ENCODE assay signal across 8 cellular contexts in the genomic region with DNA sequence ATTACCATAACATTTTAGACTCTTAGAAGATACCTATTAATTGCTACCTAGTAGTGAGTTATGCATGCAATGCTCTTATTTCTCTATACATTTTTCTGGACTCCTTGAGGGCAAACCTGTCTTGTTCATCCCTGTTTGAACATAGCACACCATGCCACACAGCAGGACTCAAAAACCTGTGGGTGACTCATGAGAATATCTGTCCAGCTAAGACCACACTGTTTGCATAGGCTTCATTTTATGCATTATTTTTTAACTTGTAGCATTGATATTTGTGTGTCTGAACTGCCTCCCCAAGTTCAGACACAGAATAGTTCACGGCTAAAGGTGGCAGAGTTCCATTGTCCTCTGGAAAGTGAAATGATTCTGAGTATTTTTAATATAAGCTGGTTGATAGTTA. TPM values are rescaled to one million over a fixed set of nuclear protein-coding genes. Genes with fewer than 3 reads are reported as not detected.
A peak's percentile ranks its signal among the peaks of the same experiment; 100 is the strongest.
DNase-seq lines count a peak whose midpoint lies in the region; ATAC-seq and TF ChIP-seq lines count a peak whose summit lies in the region.
"Had no signal": no experiment of that assay in that cellular context is flagged by ENCODE, and none has a peak within 500 bp of the region (broad histone marks: within the 10 kb centered on the region; RNA-seq: fewer than 3 reads in every experiment).

No MANE protein-coding gene starts in this region.

- H3K9me3 ChIP-seq in adipocyte (ENCODE audit: control insufficient read depth, low read length) (no peaks in the 10 kb centered on the region), thoracic aorta (no peaks in the 10 kb centered on the region)

- no peak overlapping the region for H3K27ac Mint-ChIP-seq in activated CD4-positive, alpha-beta T cell treated with anti-CD3 and anti-CD28 coated beads, Interleukin-2, amount 10 ng/mL, durations not matched to agents 7 days and 5 days

- H3K9me3 Mint-ChIP-seq in activated CD4-positive, alpha-beta T cell treated with anti-CD3 and anti-CD28 coated beads, Interleukin-2, amount 10 ng/mL, durations not matched to agents 7 days and 5 days, result no peaks in the 10 kb centered on the region

- H3K9ac ChIP-seq in adipocyte (ENCODE audit: low read length), result peak overlapping the region; percentile 93

- TF ChIP-seq CTCF in thoracic aorta (IDR thresholded peaks at IDR 0.05), result no peak

- H3K4me3 ChIP-seq in adipocyte (ENCODE audit: low read length), result peak overlapping the region; percentile 84
- peak overlapping the region; percentile 78 for H3K4me3 ChIP-seq in thoracic aorta

- no peaks in the 10 kb centered on the region for H3K27me3 ChIP-seq in adipocyte (replicated peaks; ENCODE audit: control insufficient read depth, insufficient read depth, low read length)
- H3K27me3 ChIP-seq in thoracic aorta (replicated peaks; ENCODE audit: insufficient read depth), result no peaks in the 10 kb centered on the region

- peaks cover 68% of the 10 kb centered on the region for H3K4me1 ChIP-seq in adipocyte (ENCODE audit: control insufficient read depth, insufficient read depth, low read length)
- peaks cover 29 to 38% of the 10 kb centered on the region in 2 donors for H3K4me1 ChIP-seq in thoracic aorta (ENCODE audit: control insufficient read depth in 1 of 2, low read depth in 2 of 2)

- H3K27ac ChIP-seq in thoracic aorta, result peak overlapping the region; percentile 83 to 84

- peaks cover 10% of the 10 kb centered on the region for H3K27me3 Mint-ChIP-seq in activated CD4-positive, alpha-beta T cell treated with anti-CD3 and anti-CD28 coated beads, Interleukin-2, amount 10 ng/mL, durations not matched to agents 7 days and 5 days

- peaks cover 33% of the 10 kb centered on the region for H3K36me3 ChIP-seq in adipocyte (ENCODE audit: control insufficient read depth, insufficient read depth, low read length, severe bottlenecking)
- peaks cover 34% of the 10 kb centered on the region for H3K36me3 ChIP-seq in thoracic aorta

- no peak overlapping the region for H3K4me3 Mint-ChIP-seq in activated CD4-positive, alpha-beta T cell treated with anti-CD3 and anti-CD28 coated beads, Interleukin-2, amount 10 ng/mL, durations not matched to agents 7 days and 5 days

- no peaks in the 10 kb centered on the region for H3K36me3 Mint-ChIP-seq in activated CD4-positive, alpha-beta T cell treated with anti-CD3 and anti-CD28 coated beads, Interleukin-2, amount 10 ng/mL, durations not matched to agents 7 days and 5 days (ENCODE audit: low read depth)

- H3K4me1 Mint-ChIP-seq in activated CD4-positive, alpha-beta T cell treated with anti-CD3 and anti-CD28 coated beads, Interleukin-2, amount 10 ng/mL, durations not matched to agents 7 days and 5 days, result peaks cover 14% of the 10 kb centered on the region

- peak; percentile 30 for DNase-seq in HCEC 1CT
- DNase-seq in adipocyte (ENCODE audit: low read depth), result no peak
- peak; percentile 31 for DNase-seq in kidney glomerular epithelial cell (lab: John Stamatoyannopoulos, UW)
- DNase-seq in thoracic aorta (ENCODE audit: low spot score), result no peak
- no peak for DNase-seq in activated CD4-positive, alpha-beta T cell treated with anti-CD3 and anti-CD28 coated beads for 48 hours
- no peak for DNase-seq in activated CD4-positive, alpha-beta T cell treated with anti-CD3 and anti-CD28 coated beads, Interleukin-2, amount 10 ng/mL, durations not matched to agents 7 days and 5 days
- DNase-seq: stimulated activated CD4-positive, alpha-beta T cell treated with anti-CD3 and anti-CD28 coated beads, Interleukin-1b, Interleukin-23, amount 100 ng/mL, for 48 hours had no signal

- no peak for ATAC-seq in thoracic aorta (ENCODE audit: insufficient number of reproducible peaks, low FRiP score, low read depth)
- no peak for ATAC-seq in HG02588 (IDR thresholded peaks at IDR 0.05; ENCODE audit: unreplicated experiment)

- CTCF ChIA-PET in activated CD4-positive, alpha-beta T cell treated with anti-CD3 and anti-CD28 coated beads, Interleukin-2, amount 10 ng/mL, durations not matched to agents 7 days and 5 days (lab: Charles Lee), result no interaction called here

- POLR2A ChIA-PET in activated CD4-positive, alpha-beta T cell treated with anti-CD3 and anti-CD28 coated beads, Interleukin-2, amount 10 ng/mL, durations not matched to agents 7 days and 5 days (lab: Charles Lee), result no interaction called here

RNA-seq across cellular contexts. Expression of gene LMCD1, which starts 1.8 kb away (rescaled TPM):
- total RNA-seq in thoracic aorta, result 100 to 1,000 TPM; 813 to 852 TPM
- 1 to 10 TPM in 1 of 2 experiments, under 1 TPM in 1; 0.99 to 1.1 TPM for total RNA-seq in activated CD4-positive, alpha-beta T cell treated with anti-CD3 and anti-CD28 coated beads, Interleukin-2, amount 10 ng/mL, durations not matched to agents 7 days and 5 days

Comparison
In these comparisons a context has a peak if more than half of its experiments do, and no peak if none do; other contexts are left out.
1. DNase-seq: peak in HCEC 1CT (single experiment) and kidney glomerular epithelial cell (single experiment); none in adipocyte (single experiment), thoracic aorta (single experiment), activated CD4-positive, alpha-beta T cell treated with anti-CD3 and anti-CD28 coated beads for 48 hours (single experiment) and activated CD4-positive, alpha-beta T cell treated with anti-CD3 and anti-CD28 coated beads, Interleukin-2, amount 10 ng/mL, durations not matched to agents 7 days and 5 days (single experiment).
2. RNA of gene LMCD1, which starts 1.8 kb away (total RNA-seq): 813 to 852 TPM in thoracic aorta; 0.99 to 1.1 TPM in activated CD4-positive, alpha-beta T cell treated with anti-CD3 and anti-CD28 coated beads, Interleukin-2, amount 10 ng/mL, durations not matched to agents 7 days and 5 days; every median in the first group is over 100 times any median in the second.